Comparison of ENCODE assay signal across 8 cellular contexts in genomic region chr7:116499168-116500070, GRCh38. TPM values are rescaled to one million over a fixed set of nuclear protein-coding genes. Genes with fewer than 3 reads are reported as not detected.
DNase-seq lines count a peak whose midpoint lies in the region; ATAC-seq and TF ChIP-seq lines count a peak whose summit lies in the region.

Gene CAV2, plus strand, starts transcription at chr7:116499738. Its CDS starts 44 bp downstream, at chr7:116499782.

- ATAC-seq in GM19035 (IDR thresholded peaks at IDR 0.05; ENCODE audit: unreplicated experiment) (peak; percentile 62), GM18520 (IDR thresholded peaks at IDR 0.05; ENCODE audit: unreplicated experiment) (no peak)

- no peak within 1 kb of the TSS for H3K27ac Mint-ChIP-seq in activated naive CD4-positive, alpha-beta T cell treated with anti-CD3 and anti-CD28 coated beads for 36 hours

- CTCF ChIA-PET in activated naive CD4-positive, alpha-beta T cell treated with anti-CD3 and anti-CD28 coated beads for 36 hours (lab: Charles Lee) = interaction anchor here (0.7 kb wide), 1 partner anchor 403 kb away, joined by 3 read pairs; no protein-coding TSS in a partner anchor

- H3K27me3 ChIP-seq in neuron (ENCODE audit: insufficient read depth, low read length) = no peaks in the 10 kb centered on the region

- intact Hi-C loops in activated naive CD4-positive, alpha-beta T cell treated with anti-CD3 and anti-CD28 coated beads for 36 hours (cut with micrococcal nuclease) = loop anchor here (1.0 kb wide), 1 partner anchor 26 kb away; the partner anchor contains the start of gene CAV1

- peaks cover 42% of the 10 kb centered on the region for H3K27me3 Mint-ChIP-seq in activated naive CD4-positive, alpha-beta T cell treated with anti-CD3 and anti-CD28 coated beads for 36 hours (ENCODE audit: low read depth)

- H3K4me1 ChIP-seq in neuron (ENCODE audit: insufficient read depth, low read length) = no peaks in the 10 kb centered on the region

- H2AFZ ChIP-seq in neuron (ENCODE audit: low read depth, low read length) = peak within 1 kb of the TSS; percentile 75

- H3K9me3 ChIP-seq in neuron (ENCODE audit: low read length) = no peaks in the 10 kb centered on the region

- no peak for TF ChIP-seq CTCF in AG10803 (conservative IDR thresholded peaks at IDR 0.05; ENCODE audit: low read length)

- peak within 1 kb of the TSS; percentile 55 for H3K4me3 Mint-ChIP-seq in activated naive CD4-positive, alpha-beta T cell treated with anti-CD3 and anti-CD28 coated beads for 36 hours

- DNase-seq in AG10803 (ENCODE audit: low read depth) (peak; percentile 59), LHCN-M2 (ENCODE audit: low read depth) (peak; percentile 71), glomerular endothelial cell (ENCODE audit: extremely low read depth, low read depth, low spot score) (no peak), GOT3 (lab: John Stamatoyannopoulos, UW) (no peak)
- peak; percentile 9 for DNase-seq in activated naive CD4-positive, alpha-beta T cell treated with anti-CD3 and anti-CD28 coated beads for 36 hours

- H3K4me3 ChIP-seq in AG10803 (ENCODE audit: low read length) (peak within 1 kb of the TSS; percentile 88), neuron (ENCODE audit: low read length) (peak within 1 kb of the TSS; percentile 48)

- no peaks in the 10 kb centered on the region for H3K9me3 Mint-ChIP-seq in activated naive CD4-positive, alpha-beta T cell treated with anti-CD3 and anti-CD28 coated beads for 36 hours

- H3K36me3 Mint-ChIP-seq in activated naive CD4-positive, alpha-beta T cell treated with anti-CD3 and anti-CD28 coated beads for 36 hours (ENCODE audit: low read depth) = no peaks in the 10 kb centered on the region

- peaks cover 10% of the 10 kb centered on the region for H3K4me1 Mint-ChIP-seq in activated naive CD4-positive, alpha-beta T cell treated with anti-CD3 and anti-CD28 coated beads for 36 hours (ENCODE audit: low read depth)

- H3K36me3 ChIP-seq in neuron (ENCODE audit: insufficient read depth, low read length) = no peaks in the 10 kb centered on the region

RNA-seq across cellular contexts. Expression of gene CAV2, which starts in this region (rescaled TPM):
- total RNA-seq in LHCN-M2 (2014; rRNA removed) = 259 and 316 TPM in 2 replicates
- polyA plus RNA-seq in LHCN-M2 (2012) = 255 TPM
- total RNA-seq in activated naive CD4-positive, alpha-beta T cell treated with anti-CD3 and anti-CD28 coated beads for 36 hours = not detected
- total RNA-seq in glomerular endothelial cell = 183 and 189 TPM in 2 replicates

Comparison
In these comparisons a context has a peak if more than half of its experiments do, and no peak if none do; other contexts are left out.
1. RNA of gene CAV2 (total RNA-seq): 259 to 316 TPM in LHCN-M2 and 183 to 189 TPM in glomerular endothelial cell; not detected in activated naive CD4-positive, alpha-beta T cell treated with anti-CD3 and anti-CD28 coated beads for 36 hours; every median in the first group is over 100 times any median in the second.
2. Peak in DNase-seq in activated naive CD4-positive, alpha-beta T cell treated with anti-CD3 and anti-CD28 coated beads for 36 hours; RNA of the gene not detected or under 1 TPM.
3. DNase-seq: peak in AG10803 (single experiment) and LHCN-M2 (single experiment); none in glomerular endothelial cell (single experiment) and GOT3 (single experiment).